In genomic region chrX:72018277-72019112, GRCh38 we compare ENCODE assay signal across 1 cellular context.
A peak's percentile ranks its signal among the peaks of the same experiment; 100 is the strongest.
TF ChIP-seq lines count a peak whose summit lies in the region.

No MANE protein-coding gene starts in this region.

TF ChIP-seq in K562, 482 proteins besides CTCF, POLR2A, EP300 and RAD21 (continued from another document):
- TF ChIP-seq ETS2 (tag; IDR thresholded peaks at IDR 0.05; ENCODE audit: borderline replicate concordance, poor library complexity, severe bottlenecking) (no peak), SMAD4 (CRISPR knock-in tag; conservative IDR thresholded peaks at IDR 0.05) (peak; percentile 85), TARDBP (IDR thresholded peaks at IDR 0.05) (0 out of 2 replicates have a peak, but pooled peaks have one; percentile 24), NFE2 (IDR thresholded peaks at IDR 0.05; ENCODE audit: low read depth) (peak; percentile 44), IRF1 (CRISPR knock-in tag; IDR thresholded peaks at IDR 0.05; ENCODE audit: borderline replicate concordance) (no peak), DLX4 (CRISPR knock-in tag; IDR thresholded peaks at IDR 0.05) (no peak), CTBP1 (IDR thresholded peaks at IDR 0.05; ENCODE audit: borderline replicate concordance) (peak; percentile 54; the same call in 1 of the 2 replicates), ZNF232 (CRISPR knock-in tag; IDR thresholded peaks at IDR 0.05) (no peak), RUNX1 (IDR thresholded peaks at IDR 0.05; ENCODE audit: low read depth) (no peak), REST (CRISPR knock-in tag; IDR thresholded peaks at IDR 0.05; ENCODE audit: low read depth) (no peak), KLF1 (tag; IDR thresholded peaks at IDR 0.05) (no peak), E2F6 (IDR thresholded peaks at IDR 0.05; ENCODE audit: borderline replicate concordance in 1 of 2, extremely low read depth in 1 of 2, insufficient read depth in 1 of 2, insufficient read length in 1 of 2, low read depth in 1 of 2, low read length in 1 of 2, poor library complexity in 1 of 2, severe bottlenecking in 1 of 2) (peak; percentile 95 to 99), ZBTB5 (IDR thresholded peaks at IDR 0.05) (no peak), CBX3 (IDR thresholded peaks at IDR 0.05; ENCODE audit: borderline replicate concordance in 1 of 2, low read length in 2 of 2) (peak in 1 of 2 experiments; percentile 61; a peak in 1 of 3 replicates), ZNF197 (CRISPR knock-in tag; IDR thresholded peaks at IDR 0.05; ENCODE audit: low read depth) (no peak), ZNF282 (CRISPR knock-in tag; IDR thresholded peaks at IDR 0.05) (0 out of 2 replicates have a peak, but pooled peaks have one; percentile 62), SIN3A (IDR thresholded peaks at IDR 0.05; ENCODE audit: borderline replicate concordance in 2 of 2, control insufficient read depth in 1 of 2, low read depth in 2 of 2, low read length in 2 of 2) (peak in 1 of 2 experiments; percentile 38; a peak in 1 of 4 replicates), RB1 (IDR thresholded peaks at IDR 0.05; ENCODE audit: low read depth) (peak; percentile 73; the same call in 1 of the 2 replicates), NFIC (IDR thresholded peaks at IDR 0.05) (peak; percentile 28; the same call in 1 of the 2 replicates), TEAD1 (CRISPR knock-in tag; IDR thresholded peaks at IDR 0.05) (peak in 1 of 2 experiments; percentile 58; a peak in 1 of 4 replicates), HMG20A (CRISPR knock-in tag; conservative IDR thresholded peaks at IDR 0.05) (no peak), SRSF7 (optimal IDR thresholded peaks at IDR 0.05; ENCODE audit: low read depth, low read length) (no peak), ZNF3 (CRISPR knock-in tag; IDR thresholded peaks at IDR 0.05) (no peak), ZNF785 (CRISPR knock-in tag; IDR thresholded peaks at IDR 0.05) (no peak), NFRKB (IDR thresholded peaks at IDR 0.05; ENCODE audit: low read depth) (no peak), LCOR (CRISPR knock-in tag; IDR thresholded peaks at IDR 0.05) (no peak), ZNF507 (tag; conservative IDR thresholded peaks at IDR 0.05) (no peak), POLR3A (IDR thresholded peaks at IDR 0.05; ENCODE audit: borderline replicate concordance, extremely low read depth, insufficient read depth, insufficient read length) (no peak), SRSF3 (IDR thresholded peaks at IDR 0.05; ENCODE audit: insufficient read depth, low read length) (no peak)
- TF ChIP-seq, protein P1, sequence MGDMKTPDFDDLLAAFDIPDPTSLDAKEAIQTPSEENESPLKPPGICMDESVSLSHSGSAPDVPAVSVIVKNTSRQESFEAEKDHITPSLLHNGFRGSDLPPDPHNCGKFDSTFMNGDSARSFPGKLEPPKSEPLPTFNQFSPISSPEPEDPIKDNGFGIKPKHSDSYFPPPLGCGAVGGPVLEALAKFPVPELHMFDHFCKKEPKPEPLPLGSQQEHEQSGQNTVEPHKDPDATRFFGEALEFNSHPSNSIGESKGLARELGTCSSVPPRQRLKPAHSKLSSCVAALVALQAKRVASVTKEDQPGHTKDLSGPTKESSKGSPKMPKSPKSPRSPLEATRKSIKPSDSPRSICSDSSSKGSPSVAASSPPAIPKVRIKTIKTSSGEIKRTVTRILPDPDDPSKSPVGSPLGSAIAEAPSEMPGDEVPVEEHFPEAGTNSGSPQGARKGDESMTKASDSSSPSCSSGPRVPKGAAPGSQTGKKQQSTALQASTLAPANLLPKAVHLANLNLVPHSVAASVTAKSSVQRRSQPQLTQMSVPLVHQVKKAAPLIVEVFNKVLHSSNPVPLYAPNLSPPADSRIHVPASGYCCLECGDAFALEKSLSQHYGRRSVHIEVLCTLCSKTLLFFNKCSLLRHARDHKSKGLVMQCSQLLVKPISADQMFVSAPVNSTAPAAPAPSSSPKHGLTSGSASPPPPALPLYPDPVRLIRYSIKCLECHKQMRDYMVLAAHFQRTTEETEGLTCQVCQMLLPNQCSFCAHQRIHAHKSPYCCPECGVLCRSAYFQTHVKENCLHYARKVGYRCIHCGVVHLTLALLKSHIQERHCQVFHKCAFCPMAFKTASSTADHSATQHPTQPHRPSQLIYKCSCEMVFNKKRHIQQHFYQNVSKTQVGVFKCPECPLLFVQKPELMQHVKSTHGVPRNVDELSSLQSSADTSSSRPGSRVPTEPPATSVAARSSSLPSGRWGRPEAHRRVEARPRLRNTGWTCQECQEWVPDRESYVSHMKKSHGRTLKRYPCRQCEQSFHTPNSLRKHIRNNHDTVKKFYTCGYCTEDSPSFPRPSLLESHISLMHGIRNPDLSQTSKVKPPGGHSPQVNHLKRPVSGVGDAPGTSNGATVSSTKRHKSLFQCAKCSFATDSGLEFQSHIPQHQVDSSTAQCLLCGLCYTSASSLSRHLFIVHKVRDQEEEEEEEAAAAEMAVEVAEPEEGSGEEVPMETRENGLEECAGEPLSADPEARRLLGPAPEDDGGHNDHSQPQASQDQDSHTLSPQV (IDR thresholded peaks at IDR 0.05) = peak; percentile 38; the same call in 1 of the 2 replicates
- TF ChIP-seq, protein P2, sequence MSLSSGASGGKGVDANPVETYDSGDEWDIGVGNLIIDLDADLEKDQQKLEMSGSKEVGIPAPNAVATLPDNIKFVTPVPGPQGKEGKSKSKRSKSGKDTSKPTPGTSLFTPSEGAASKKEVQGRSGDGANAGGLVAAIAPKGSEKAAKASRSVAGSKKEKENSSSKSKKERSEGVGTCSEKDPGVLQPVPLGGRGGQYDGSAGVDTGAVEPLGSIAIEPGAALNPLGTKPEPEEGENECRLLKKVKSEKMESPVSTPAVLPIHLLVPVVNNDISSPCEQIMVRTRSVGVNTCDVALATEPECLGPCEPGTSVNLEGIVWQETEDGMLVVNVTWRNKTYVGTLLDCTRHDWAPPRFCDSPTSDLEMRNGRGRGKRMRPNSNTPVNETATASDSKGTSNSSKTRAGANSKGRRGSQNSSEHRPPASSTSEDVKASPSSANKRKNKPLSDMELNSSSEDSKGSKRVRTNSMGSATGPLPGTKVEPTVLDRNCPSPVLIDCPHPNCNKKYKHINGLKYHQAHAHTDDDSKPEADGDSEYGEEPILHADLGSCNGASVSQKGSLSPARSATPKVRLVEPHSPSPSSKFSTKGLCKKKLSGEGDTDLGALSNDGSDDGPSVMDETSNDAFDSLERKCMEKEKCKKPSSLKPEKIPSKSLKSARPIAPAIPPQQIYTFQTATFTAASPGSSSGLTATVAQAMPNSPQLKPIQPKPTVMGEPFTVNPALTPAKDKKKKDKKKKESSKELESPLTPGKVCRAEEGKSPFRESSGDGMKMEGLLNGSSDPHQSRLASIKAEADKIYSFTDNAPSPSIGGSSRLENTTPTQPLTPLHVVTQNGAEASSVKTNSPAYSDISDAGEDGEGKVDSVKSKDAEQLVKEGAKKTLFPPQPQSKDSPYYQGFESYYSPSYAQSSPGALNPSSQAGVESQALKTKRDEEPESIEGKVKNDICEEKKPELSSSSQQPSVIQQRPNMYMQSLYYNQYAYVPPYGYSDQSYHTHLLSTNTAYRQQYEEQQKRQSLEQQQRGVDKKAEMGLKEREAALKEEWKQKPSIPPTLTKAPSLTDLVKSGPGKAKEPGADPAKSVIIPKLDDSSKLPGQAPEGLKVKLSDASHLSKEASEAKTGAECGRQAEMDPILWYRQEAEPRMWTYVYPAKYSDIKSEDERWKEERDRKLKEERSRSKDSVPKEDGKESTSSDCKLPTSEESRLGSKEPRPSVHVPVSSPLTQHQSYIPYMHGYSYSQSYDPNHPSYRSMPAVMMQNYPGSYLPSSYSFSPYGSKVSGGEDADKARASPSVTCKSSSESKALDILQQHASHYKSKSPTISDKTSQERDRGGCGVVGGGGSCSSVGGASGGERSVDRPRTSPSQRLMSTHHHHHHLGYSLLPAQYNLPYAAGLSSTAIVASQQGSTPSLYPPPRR (CRISPR knock-in tag; IDR thresholded peaks at IDR 0.05; ENCODE audit: borderline replicate concordance) = 0 out of 2 replicates have a peak, but pooled peaks have one; percentile 40
- TF ChIP-seq, protein P3, sequence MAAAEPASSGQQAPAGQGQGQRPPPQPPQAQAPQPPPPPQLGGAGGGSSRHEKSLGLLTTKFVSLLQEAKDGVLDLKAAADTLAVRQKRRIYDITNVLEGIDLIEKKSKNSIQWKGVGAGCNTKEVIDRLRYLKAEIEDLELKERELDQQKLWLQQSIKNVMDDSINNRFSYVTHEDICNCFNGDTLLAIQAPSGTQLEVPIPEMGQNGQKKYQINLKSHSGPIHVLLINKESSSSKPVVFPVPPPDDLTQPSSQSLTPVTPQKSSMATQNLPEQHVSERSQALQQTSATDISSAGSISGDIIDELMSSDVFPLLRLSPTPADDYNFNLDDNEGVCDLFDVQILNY (CRISPR knock-in tag; IDR thresholded peaks at IDR 0.05) = no peak
- TF ChIP-seq, protein P4, sequence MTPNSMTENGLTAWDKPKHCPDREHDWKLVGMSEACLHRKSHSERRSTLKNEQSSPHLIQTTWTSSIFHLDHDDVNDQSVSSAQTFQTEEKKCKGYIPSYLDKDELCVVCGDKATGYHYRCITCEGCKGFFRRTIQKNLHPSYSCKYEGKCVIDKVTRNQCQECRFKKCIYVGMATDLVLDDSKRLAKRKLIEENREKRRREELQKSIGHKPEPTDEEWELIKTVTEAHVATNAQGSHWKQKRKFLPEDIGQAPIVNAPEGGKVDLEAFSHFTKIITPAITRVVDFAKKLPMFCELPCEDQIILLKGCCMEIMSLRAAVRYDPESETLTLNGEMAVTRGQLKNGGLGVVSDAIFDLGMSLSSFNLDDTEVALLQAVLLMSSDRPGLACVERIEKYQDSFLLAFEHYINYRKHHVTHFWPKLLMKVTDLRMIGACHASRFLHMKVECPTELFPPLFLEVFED (CRISPR knock-in tag; conservative IDR thresholded peaks at IDR 0.05) = no peak
- TF ChIP-seq, protein P5, sequence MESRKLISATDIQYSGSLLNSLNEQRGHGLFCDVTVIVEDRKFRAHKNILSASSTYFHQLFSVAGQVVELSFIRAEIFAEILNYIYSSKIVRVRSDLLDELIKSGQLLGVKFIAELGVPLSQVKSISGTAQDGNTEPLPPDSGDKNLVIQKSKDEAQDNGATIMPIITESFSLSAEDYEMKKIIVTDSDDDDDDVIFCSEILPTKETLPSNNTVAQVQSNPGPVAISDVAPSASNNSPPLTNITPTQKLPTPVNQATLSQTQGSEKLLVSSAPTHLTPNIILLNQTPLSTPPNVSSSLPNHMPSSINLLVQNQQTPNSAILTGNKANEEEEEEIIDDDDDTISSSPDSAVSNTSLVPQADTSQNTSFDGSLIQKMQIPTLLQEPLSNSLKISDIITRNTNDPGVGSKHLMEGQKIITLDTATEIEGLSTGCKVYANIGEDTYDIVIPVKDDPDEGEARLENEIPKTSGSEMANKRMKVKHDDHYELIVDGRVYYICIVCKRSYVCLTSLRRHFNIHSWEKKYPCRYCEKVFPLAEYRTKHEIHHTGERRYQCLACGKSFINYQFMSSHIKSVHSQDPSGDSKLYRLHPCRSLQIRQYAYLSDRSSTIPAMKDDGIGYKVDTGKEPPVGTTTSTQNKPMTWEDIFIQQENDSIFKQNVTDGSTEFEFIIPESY (CRISPR knock-in tag; IDR thresholded peaks at IDR 0.05) = peak; percentile 71
